8 cellular contexts compared by ENCODE assay signal in genomic region chr16:15041260-15042011, GRCh38. TPM values are rescaled to one million over a fixed set of nuclear protein-coding genes. Genes with fewer than 3 reads are reported as not detected.
DNase-seq lines count a peak whose midpoint lies in the region; ATAC-seq and TF ChIP-seq lines count a peak whose summit lies in the region.

No MANE protein-coding gene starts in this region.

- ATAC-seq in GM21390 (IDR thresholded peaks at IDR 0.05; ENCODE audit: unreplicated experiment) = no peak
- no peak for ATAC-seq in GM18519 (IDR thresholded peaks at IDR 0.05; ENCODE audit: low FRiP score, unreplicated experiment)

- H3K36me3 Mint-ChIP-seq in nephron (ENCODE audit: low read depth) = peaks cover 47% of the 10 kb centered on the region

- H3K27me3 Mint-ChIP-seq in nephron (ENCODE audit: low read depth) = no peaks in the 10 kb centered on the region

- H3K27ac Mint-ChIP-seq in nephron = peak overlapping the region; percentile 60 to 80 (median 71)

- CTCF ChIA-PET in HEK293T (lab: Yijun Ruan, JAX) = no interaction called here

- DNase-seq in AG10803 (ENCODE audit: low read depth) (peak; percentile 79), RPMI7951 (ENCODE audit: low read depth) (peak; percentile 63), fibroblast of the aortic adventitia (ENCODE audit: low read depth) (peak; percentile 79), HEK293T (ENCODE audit: extremely low spot score) (no peak), SIG-M5 treated with dmso at 0.1 percent for 504 hours (lab: John Stamatoyannopoulos, UW; ENCODE audit: unreplicated experiment) (no peak)

- peaks cover 7% of the 10 kb centered on the region for H3K4me1 Mint-ChIP-seq in nephron

- POLR2A ChIA-PET in HEK293T (lab: Yijun Ruan, JAX) = no interaction called here

- TF ChIP-seq CTCF in AG10803 (conservative IDR thresholded peaks at IDR 0.05; ENCODE audit: low read length) = peak; percentile 35
- peak; percentile 35 for TF ChIP-seq CTCF in fibroblast of the aortic adventitia (IDR thresholded peaks at IDR 0.05; ENCODE audit: insufficient read depth, low read length)
- no peak for TF ChIP-seq CTCF in nephron (IDR thresholded peaks at IDR 0.05; ENCODE audit: unreplicated experiment in 3 of 3)

- no peak overlapping the region for H3K4me3 Mint-ChIP-seq in nephron

- H3K9me3 Mint-ChIP-seq in nephron = no peaks in the 10 kb centered on the region

- H3K4me3 ChIP-seq in AG10803 (ENCODE audit: low read length) = no peak overlapping the region
- no peak overlapping the region for H3K4me3 ChIP-seq in fibroblast of the aortic adventitia (ENCODE audit: low read depth, low read length)

TF ChIP-seq in HEK293T, 16 proteins besides CTCF, POLR2A, EP300 and RAD21:
- TF ChIP-seq FOXM1 (IDR thresholded peaks at IDR 0.05; ENCODE audit: borderline replicate concordance) (no peak), BHLHE40 (IDR thresholded peaks at IDR 0.05; ENCODE audit: borderline replicate concordance) (no peak), ELF4 (IDR thresholded peaks at IDR 0.05) (no peak), TARDBP (IDR thresholded peaks at IDR 0.05) (no peak), ZNF384 (IDR thresholded peaks at IDR 0.05) (no peak), NFRKB (IDR thresholded peaks at IDR 0.05) (no peak), LEF1 (IDR thresholded peaks at IDR 0.05; ENCODE audit: borderline replicate concordance) (no peak)

RNA-seq across cellular contexts. Expression of gene NTAN1, which starts 14.4 kb away (rescaled TPM):
- total RNA-seq in RPMI7951 (2014; rRNA removed; shearing (Covaris generic)) = 70.9 and 78.8 TPM in 2 replicates
- 21.6 and 109 TPM in 2 replicates for total RNA-seq in fibroblast of the aortic adventitia (ENCODE audit: low replicate concordance)

RNA-seq across cellular contexts. Expression of gene RRN3, which starts 52.6 kb away (rescaled TPM):
- total RNA-seq in RPMI7951 (2014; rRNA removed; shearing (Covaris generic)) = 27.8 and 29.7 TPM in 2 replicates
- 26.1 and 27.9 TPM in 2 replicates for total RNA-seq in fibroblast of the aortic adventitia (ENCODE audit: low replicate concordance)

Comparison
In these comparisons a context has a peak if more than half of its experiments do, and no peak if none do; other contexts are left out.
1. DNase-seq: peak in AG10803 (single experiment), RPMI7951 (single experiment) and fibroblast of the aortic adventitia (single experiment); none in HEK293T (single experiment) and SIG-M5 treated with dmso at 0.1 percent for 504 hours (single experiment).
2. CTCF ChIP-seq: peak in AG10803 (single experiment) and fibroblast of the aortic adventitia (single experiment); none in nephron (0 of 3).